In the genomic region with DNA sequence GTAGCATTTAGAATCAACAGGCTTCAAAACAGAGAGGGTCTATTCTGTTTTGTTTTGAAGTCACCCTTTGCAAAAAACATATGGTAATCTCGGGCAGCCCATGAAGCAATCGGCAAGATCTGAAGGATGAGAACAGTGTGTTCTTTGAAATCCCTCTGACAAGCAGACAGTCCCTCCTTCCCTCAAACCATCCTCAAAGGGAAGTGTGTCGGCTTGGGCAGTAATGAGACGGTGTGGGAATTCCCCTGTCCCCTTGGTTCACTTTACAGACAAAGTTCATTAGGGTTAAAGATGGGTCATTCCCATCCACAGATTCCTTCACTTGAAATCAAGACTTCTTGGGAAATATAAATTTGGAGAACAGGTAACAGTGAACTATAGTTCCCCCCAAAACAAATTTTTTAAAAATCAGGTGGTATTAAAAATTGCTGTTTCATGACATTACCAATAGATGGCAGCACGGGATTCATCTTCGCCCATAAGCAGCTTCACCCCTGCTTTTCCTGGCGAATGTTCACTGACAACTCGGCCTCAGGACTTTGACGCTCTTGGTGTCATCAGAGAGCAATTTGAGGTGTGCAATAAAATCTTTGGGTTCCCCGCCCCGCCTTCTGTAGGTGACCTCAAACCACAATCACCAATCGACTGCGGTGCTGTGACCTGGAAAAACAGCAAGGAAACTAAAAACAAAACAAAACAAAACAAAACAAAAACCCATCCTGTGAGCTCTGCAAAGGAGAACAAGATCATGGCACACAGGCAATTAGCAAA, we compare ENCODE assay signal across 8 cellular contexts.
A peak's percentile ranks its signal among the peaks of the same experiment; 100 is the strongest.
DNase-seq lines count a peak whose midpoint lies in the region; ATAC-seq and TF ChIP-seq lines count a peak whose summit lies in the region.

No MANE protein-coding gene starts in this region.

- no peaks in the 10 kb centered on the region for H3K27me3 ChIP-seq in upper lobe of left lung

- H3K36me3 ChIP-seq in upper lobe of left lung, result no peaks in the 10 kb centered on the region

- WGBS in upper lobe of left lung, 2 donors, result 8 to 10% methylated on average over 13 of the region's 13 CpGs

- H3K4me3 ChIP-seq in upper lobe of left lung, result peak overlapping the region in 2 of 4 donors; percentile 24 to 28

- peak in 3 of 4 donors; percentile 37 to 87 (median 81) for TF ChIP-seq EP300 in upper lobe of left lung (IDR thresholded peaks at IDR 0.05)

- peak overlapping the region; percentile 22 to 68 (median 54) for H3K27ac ChIP-seq in upper lobe of left lung

- no peak for TF ChIP-seq POLR2A in upper lobe of left lung (IDR thresholded peaks at IDR 0.05)

- TF ChIP-seq CTCF in LNCAP (IDR thresholded peaks at IDR 0.05) (peak; percentile 81), upper lobe of left lung (IDR thresholded peaks at IDR 0.05) (peak; percentile 62 to 82 (median 72))

- H3K9me3 ChIP-seq in upper lobe of left lung, result no peaks in the 10 kb centered on the region

- peak; percentile 72 for ATAC-seq in GM21786 (IDR thresholded peaks at IDR 0.05; ENCODE audit: unreplicated experiment)
- ATAC-seq in upper lobe of left lung (ENCODE audit: low FRiP score in 2 of 2), result peak; percentile 72 to 85

- DNase-seq in DMS79 (lab: John Stamatoyannopoulos, UW) (peak; percentile 17), SIG-M5 treated with dmso at 0.1 percent for 504 hours (lab: John Stamatoyannopoulos, UW; ENCODE audit: unreplicated experiment) (peak; percentile 81), germinal center (ENCODE audit: low spot score) (peak; percentile 56), posterior vena cava (ENCODE audit: low spot score) (peak; percentile 84), upper lobe of left lung (peak in 1 of 2 donors; percentile 81)
- DNase-seq in activated gamma-delta T cell treated with anti-CD3 and anti-CD28 coated beads, Interleukin-2, amount 50 U/mL, for 16 hours (ENCODE audit: low read depth), result peak; percentile 67

- intact Hi-C loops in posterior vena cava (cut with DNase I), result loop anchor here (5.0 to 10.0 kb wide), 2 partner anchors 157 to 240 kb away; a partner anchor contains a TSS

- H3K4me1 ChIP-seq in upper lobe of left lung, result peaks cover 5 to 16% (median 14%) of the 10 kb centered on the region in 4 donors
